Comparison of ENCODE assay signal across 26 cellular contexts in the genomic region with DNA sequence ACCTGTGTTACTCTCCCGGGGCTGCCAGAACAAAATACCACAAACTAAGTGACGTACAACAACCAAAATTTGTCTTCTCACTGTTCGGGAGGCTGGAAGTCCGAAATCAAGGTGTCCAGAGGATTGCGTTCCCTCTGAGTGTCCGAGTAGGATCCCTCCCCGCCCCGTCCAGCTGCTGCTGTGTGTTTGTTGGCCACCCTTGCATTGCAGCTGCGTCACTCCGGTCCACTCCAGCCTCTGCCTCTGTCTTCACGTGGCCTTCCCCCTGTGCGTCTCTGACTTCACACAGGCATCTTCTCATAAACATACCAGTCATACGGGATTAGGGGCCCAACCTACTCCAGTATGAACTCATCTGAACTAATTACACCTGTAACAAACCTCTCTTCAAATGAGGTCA.
DNase-seq lines count a peak whose midpoint lies in the region; ATAC-seq and TF ChIP-seq lines count a peak whose summit lies in the region.
"Had no signal": no experiment of that assay in that cellular context is flagged by ENCODE, and none has a peak within 500 bp of the region (broad histone marks: within the 10 kb centered on the region; RNA-seq: fewer than 3 reads in every experiment).

No MANE protein-coding gene starts in this region.

- H3K9me3 ChIP-seq in heart right ventricle, result peaks cover 0 to 8% (median 0%) of the 10 kb centered on the region in 11 donors
- no peaks in the 10 kb centered on the region for H3K9me3 ChIP-seq in ovary
- no peaks in the 10 kb centered on the region for H3K9me3 ChIP-seq in upper lobe of left lung
- no peaks in the 10 kb centered on the region for H3K9me3 ChIP-seq in thyroid gland
- H3K9me3 ChIP-seq: SJCRH30 had no signal

- no peaks in the 10 kb centered on the region for H3K27me3 ChIP-seq in heart right ventricle
- no peaks in the 10 kb centered on the region for H3K27me3 ChIP-seq in ovary
- no peaks in the 10 kb centered on the region for H3K27me3 ChIP-seq in upper lobe of left lung
- no peaks in the 10 kb centered on the region for H3K27me3 ChIP-seq in thyroid gland
- H3K27me3 ChIP-seq: cardiac muscle cell, esophagus muscularis mucosa, SJCRH30, tibial artery had no signal

- no peak for TF ChIP-seq EP300 in ovary (IDR thresholded peaks at IDR 0.05)
- TF ChIP-seq EP300 in upper lobe of left lung (IDR thresholded peaks at IDR 0.05), result no peak

- H3K36me3 ChIP-seq in heart right ventricle (no peaks in the 10 kb centered on the region), ovary (no peaks in the 10 kb centered on the region), upper lobe of left lung (no peaks in the 10 kb centered on the region), thyroid gland (no peaks in the 10 kb centered on the region)
- H3K36me3 ChIP-seq: cardiac muscle cell, esophagus muscularis mucosa, SJCRH30, tibial artery had no signal

- no peak overlapping the region for H3K27ac Mint-ChIP-seq in activated naive CD4-positive, alpha-beta T cell treated with anti-CD3 and anti-CD28 coated beads, Interleukin-2, amount 50 U/mL, for 72 hours
- H3K27ac Mint-ChIP-seq: dendritic cell treated with granulocyte-macrophage colony-stimulating factor and Interleukin-4, amounts not matched to agents 40 ng/mL and 50 ng/mL, for 4 days; natural killer cell treated with Interleukin-12 subunit alpha and Interleukin-12 subunit beta and Interleukin-15 and Interleukin-18, amount 100 ng/mL, for 72 hours had no signal

- ATAC-seq in heart right ventricle (peak; percentile 62 to 96 (median 94)), upper lobe of left lung (ENCODE audit: low FRiP score in 2 of 2) (peak; percentile 44 to 87)
- ATAC-seq in activated naive CD4-positive, alpha-beta T cell treated with anti-CD3 and anti-CD28 coated beads, Interleukin-2, amount 50 U/mL, for 72 hours, result no peak
- ATAC-seq: natural killer cell treated with Interleukin-12 subunit alpha and Interleukin-12 subunit beta and Interleukin-15 and Interleukin-18, amount 100 ng/mL, for 72 hours; Panc1; stimulated activated naive CD8-positive, alpha-beta T cell treated with anti-CD3 and anti-CD28 coated beads, Interleukin-15, amount 100 ng/mL, for 72 hours had no signal

- H3K36me3 Mint-ChIP-seq in activated naive CD4-positive, alpha-beta T cell treated with anti-CD3 and anti-CD28 coated beads, Interleukin-2, amount 50 U/mL, for 72 hours, result no peaks in the 10 kb centered on the region
- H3K36me3 Mint-ChIP-seq: natural killer cell treated with Interleukin-12 subunit alpha and Interleukin-12 subunit beta and Interleukin-15 and Interleukin-18, amount 100 ng/mL, for 72 hours had no signal

- no peaks in the 10 kb centered on the region for H3K9me3 Mint-ChIP-seq in activated naive CD4-positive, alpha-beta T cell treated with anti-CD3 and anti-CD28 coated beads, Interleukin-2, amount 50 U/mL, for 72 hours
- H3K9me3 Mint-ChIP-seq: dendritic cell treated with granulocyte-macrophage colony-stimulating factor and Interleukin-4, amounts not matched to agents 40 ng/mL and 50 ng/mL, for 4 days; natural killer cell treated with Interleukin-12 subunit alpha and Interleukin-12 subunit beta and Interleukin-15 and Interleukin-18, amount 100 ng/mL, for 72 hours had no signal

- H3K4me3 ChIP-seq in coronary artery (peak overlapping the region; percentile 44), heart right ventricle (peak overlapping the region in 5 of 10 donors; percentile 17 to 32 (median 20)), ovary (no peak overlapping the region), upper lobe of left lung (no peak overlapping the region), thyroid gland (replicated peaks in 1 of 3) (no peak overlapping the region)
- H3K4me3 ChIP-seq: cardiac muscle cell, esophagus muscularis mucosa, SJCRH30, tibial artery had no signal

- intact Hi-C loops in heart right ventricle (cut with DNase I), result no loop called here
- intact Hi-C loops in ovary (cut with DNase I), result no loop called here
- intact Hi-C loops in thyroid gland (cut with DNase I), result no loop called here

- no peak overlapping the region for H3K27ac ChIP-seq in coronary artery
- peak overlapping the region in 6 of 10 donors; percentile 39 to 69 (median 59) for H3K27ac ChIP-seq in heart right ventricle
- no peak overlapping the region for H3K27ac ChIP-seq in ovary
- no peak overlapping the region for H3K27ac ChIP-seq in upper lobe of left lung
- H3K27ac ChIP-seq in thyroid gland, result no peak overlapping the region
- H3K27ac ChIP-seq: cardiac muscle cell, esophagus muscularis mucosa, parathyroid adenoma, SJCRH30, tibial artery had no signal

- 66 to 68% methylated on average over 13 of the region's 13 CpGs for WGBS in heart right ventricle, 2 donors
- 54 to 67% (median 54%) methylated on average over 13 of the region's 13 CpGs for WGBS in ovary, 3 donors
- 69 to 86% methylated on average over 13 of the region's 13 CpGs for WGBS in upper lobe of left lung, 2 donors
- 86 to 88% methylated on average over 13 of the region's 13 CpGs for WGBS in thyroid gland, 2 donors

- TF ChIP-seq POLR2A in ovary (IDR thresholded peaks at IDR 0.05) (no peak), upper lobe of left lung (IDR thresholded peaks at IDR 0.05) (no peak), thyroid gland (IDR thresholded peaks at IDR 0.05) (no peak)

- peaks cover 0 to 10% (median 0%) of the 10 kb centered on the region in 9 donors for H3K4me1 ChIP-seq in heart right ventricle
- H3K4me1 ChIP-seq in ovary (ENCODE audit: insufficient read depth), result peaks cover 2% of the 10 kb centered on the region
- H3K4me1 ChIP-seq in upper lobe of left lung, result no peaks in the 10 kb centered on the region
- peaks cover 6 to 15% of the 10 kb centered on the region in 2 donors for H3K4me1 ChIP-seq in thyroid gland
- H3K4me1 ChIP-seq: parathyroid adenoma, SJCRH30 had no signal

- DNase-seq in coronary artery (ENCODE audit: low spot score) (no peak), heart right ventricle (peak; percentile 65 to 84), ovary (peak in 3 of 5 donors; percentile 41 to 59 (median 42)), upper lobe of left lung (no peak), 8988T (no peak), thyroid gland (no peak), foreskin melanocyte (no peak)
- DNase-seq in activated naive CD4-positive, alpha-beta T cell treated with anti-CD3 and anti-CD28 coated beads, Interleukin-2, amount 50 U/mL, for 72 hours (ENCODE audit: low spot score in 2 of 2), result no peak
- DNase-seq: activated CD4-positive, alpha-beta T cell treated with anti-CD3 and anti-CD28 coated beads, Interleukin-2, amount 50 U/mL, for 1 hour; activated naive CD4-positive, alpha-beta T cell treated with Interleukin-2 at 50 U/mL for 16 hours; activated T-cell treated with anti-CD3 and anti-CD28 coated beads, Interleukin-2, amount 50 U/mL, for 48 hours; amygdala; H7; NCI-H1048; NCI-H1694 treated with DMSO at 0.1 percent for 48 hours; NCI-H2227 treated with DMSO at 0.1 percent for 48 hours; NCI-H526 treated with DMSO at 0.1 percent for 48 hours; SJCRH30; stimulated activated naive CD8-positive, alpha-beta T cell treated with anti-CD3 and anti-CD28 coated beads, Interleukin-15, amount 100 ng/mL, for 72 hours had no signal

- TF ChIP-seq CTCF in coronary artery (IDR thresholded peaks at IDR 0.05) (no peak), heart right ventricle (IDR thresholded peaks at IDR 0.05) (no peak), ovary (IDR thresholded peaks at IDR 0.05) (no peak), upper lobe of left lung (IDR thresholded peaks at IDR 0.05) (no peak), thyroid gland (IDR thresholded peaks at IDR 0.05) (no peak)

Comparison
In these comparisons a context has a peak if more than half of its experiments do, and no peak if none do; other contexts are left out.
1. DNase-seq: peak in heart right ventricle (2 of 2) and ovary (3 of 5); none in coronary artery (single experiment), upper lobe of left lung (0 of 2), 8988T (single experiment), activated naive CD4-positive, alpha-beta T cell treated with anti-CD3 and anti-CD28 coated beads, Interleukin-2, amount 50 U/mL, for 72 hours (0 of 2), thyroid gland (0 of 2) and foreskin melanocyte (single experiment).
2. H3K27ac ChIP-seq: peak in heart right ventricle (6 of 10); none in coronary artery (0 of 2), ovary (0 of 2), upper lobe of left lung (0 of 4) and thyroid gland (0 of 3).
3. ATAC-seq: peak in heart right ventricle (8 of 8) and upper lobe of left lung (2 of 2); none in activated naive CD4-positive, alpha-beta T cell treated with anti-CD3 and anti-CD28 coated beads, Interleukin-2, amount 50 U/mL, for 72 hours (0 of 2).